In the genomic region with DNA sequence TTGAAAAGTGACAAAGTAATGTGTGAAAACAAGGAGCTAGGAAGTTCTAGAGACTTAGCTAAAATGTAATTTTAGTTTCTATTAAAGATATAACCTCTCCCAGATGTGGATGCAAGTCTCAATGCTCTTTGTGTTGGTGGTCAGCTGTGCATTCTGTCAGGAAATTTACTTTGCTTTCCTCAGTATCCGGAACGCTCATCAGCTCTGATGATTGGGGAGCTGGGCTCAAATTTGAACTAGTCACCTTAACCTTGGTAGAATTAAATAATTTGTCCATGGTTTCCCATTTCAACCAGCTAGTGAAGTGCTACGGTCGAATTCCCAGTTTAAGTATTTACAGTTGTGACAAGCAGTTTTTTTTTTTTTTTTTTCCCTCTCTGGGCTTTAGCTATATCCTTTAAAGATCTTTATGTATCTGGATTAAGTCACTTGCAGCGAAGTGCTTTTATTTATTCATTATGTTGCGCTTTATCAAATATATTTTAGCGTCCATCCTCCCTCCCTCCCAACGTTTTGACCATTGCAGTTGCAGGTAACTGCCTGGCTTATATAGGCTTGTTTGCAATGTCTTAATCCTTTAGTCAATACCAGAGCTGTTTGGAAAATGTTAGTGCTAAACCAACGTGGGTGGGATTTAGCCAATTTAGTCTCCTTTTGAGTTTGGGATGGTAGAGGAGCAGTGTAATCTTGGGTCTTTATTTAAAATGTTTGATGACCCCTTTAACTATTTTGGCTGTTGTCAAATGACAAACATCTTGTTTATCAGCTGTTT, we compare ENCODE assay signal across 8 cellular contexts. TPM values are rescaled to one million over a fixed set of nuclear protein-coding genes. Genes with fewer than 3 reads are reported as not detected.
DNase-seq lines count a peak whose midpoint lies in the region; ATAC-seq and TF ChIP-seq lines count a peak whose summit lies in the region.

No MANE protein-coding gene starts in this region.

- peaks cover 10% of the 10 kb centered on the region; the same call in 1 of the 2 replicates for H3K4me1 ChIP-seq in SJCRH30
- peaks cover 2 to 29% (median 15%) of the 10 kb centered on the region in 4 donors for H3K4me1 ChIP-seq in sigmoid colon

- H3K9me3 ChIP-seq in SJCRH30 (replicated peaks) (no peaks in the 10 kb centered on the region), sigmoid colon (no peaks in the 10 kb centered on the region)

- 1% methylated on average over 9 of the region's 9 CpGs for WGBS in sigmoid colon, 2 donors

- peak overlapping the region; percentile 77; the same call in 1 of the 2 replicates for H3K27ac ChIP-seq in SJCRH30
- H3K27ac ChIP-seq in sigmoid colon, result peak overlapping the region; percentile 85 to 91 (median 88)

- TF ChIP-seq CTCF in GM12875 (IDR thresholded peaks at IDR 0.05; ENCODE audit: borderline replicate concordance, insufficient read depth, low read depth, low read length), result no peak
- TF ChIP-seq CTCF in fibroblast of pulmonary artery (IDR thresholded peaks at IDR 0.05; ENCODE audit: low read length, missing control alignments), result no peak
- no peak for TF ChIP-seq CTCF in sigmoid colon (IDR thresholded peaks at IDR 0.05)

- peak in 1 of 2 experiments; percentile 21 for DNase-seq in SJCRH30
- DNase-seq in fibroblast of pulmonary artery (ENCODE audit: low read depth), result no peak
- no peak for DNase-seq in sigmoid colon
- DNase-seq in AML-193 (lab: John Stamatoyannopoulos, UW), result no peak
- DNase-seq in T1000 (lab: John Stamatoyannopoulos, UW), result no peak

- intact Hi-C loops in sigmoid colon (cut with DNase I), result loop anchor here (5.0 to 10.0 kb wide), 2 partner anchors 43 to 170 kb away; a partner anchor contains a TSS

- no peak for TF ChIP-seq EP300 in sigmoid colon (IDR thresholded peaks at IDR 0.05)

- ATAC-seq in HG03039 (IDR thresholded peaks at IDR 0.05; ENCODE audit: unreplicated experiment) (no peak), HG02588 (IDR thresholded peaks at IDR 0.05; ENCODE audit: unreplicated experiment) (no peak)

- H3K4me3 ChIP-seq in GM12875 (ENCODE audit: low read depth, low read length) (peak overlapping the region; percentile 73), SJCRH30 (peak overlapping the region; percentile 80), fibroblast of pulmonary artery (replicated peaks; ENCODE audit: low read depth, low read length) (peak overlapping the region; percentile 95), sigmoid colon (peak overlapping the region; percentile 61 to 73 (median 66))

- H3K36me3 ChIP-seq in SJCRH30 (peaks cover 25% of the 10 kb centered on the region), sigmoid colon (peaks cover 0 to 5% (median 0%) of the 10 kb centered on the region in 4 donors)

- TF ChIP-seq POLR2A in sigmoid colon (IDR thresholded peaks at IDR 0.05), result no peak

- H3K27me3 ChIP-seq in SJCRH30, result no peaks in the 10 kb centered on the region
- no peaks in the 10 kb centered on the region for H3K27me3 ChIP-seq in sigmoid colon

RNA-seq across cellular contexts. Expression of a gene that starts 2.1 kb away (rescaled TPM):
- total RNA-seq in SJCRH30 (2014; rRNA removed; shearing (Covaris generic)), result 114 and 149 TPM in 2 replicates
- total RNA-seq in sigmoid colon, result 100 to 1,000 TPM; 104 to 201 (median 122) TPM
- 10 to 100 TPM in 1 of 3 donors, 1 to 10 TPM in 2; 7.8 to 52.5 (median 8.6) TPM for polyA plus RNA-seq in sigmoid colon

RNA-seq across cellular contexts. Expression of a gene that starts 43.3 kb away (rescaled TPM):
- total RNA-seq in SJCRH30 (2014; rRNA removed; shearing (Covaris generic)), result 0.26 and 0.48 TPM in 2 replicates
- 1 to 10 TPM; 1.4 to 5.0 (median 3.9) TPM for total RNA-seq in sigmoid colon
- polyA plus RNA-seq in sigmoid colon, result 1 to 10 TPM in 1 of 3 donors, under 1 TPM in 2; 0.60 to 1.5 (median 0.69) TPM
